15 cellular contexts compared by ENCODE assay signal in the genomic region with DNA sequence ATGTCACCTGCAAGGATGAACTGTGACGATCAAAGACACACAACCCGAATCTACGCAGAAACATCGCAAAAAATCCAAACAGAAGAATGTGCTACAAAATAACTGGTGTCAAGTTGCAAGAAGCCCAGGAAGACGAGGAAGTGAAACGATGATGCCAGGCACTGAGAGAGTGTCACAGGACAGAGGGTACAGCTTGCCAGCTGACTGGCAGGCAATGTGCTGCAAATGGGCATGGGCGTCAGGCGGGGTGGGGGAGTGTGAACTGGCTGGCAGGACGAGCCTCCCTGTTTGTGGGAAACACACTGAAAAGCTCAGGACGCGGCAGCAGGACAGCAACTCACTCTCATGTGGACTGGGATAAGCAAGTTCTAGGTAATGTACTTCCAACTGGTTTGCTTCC. TPM values are rescaled to one million over a fixed set of nuclear protein-coding genes. Genes with fewer than 3 reads are reported as not detected.
DNase-seq lines count a peak whose midpoint lies in the region; ATAC-seq and TF ChIP-seq lines count a peak whose summit lies in the region.
"Had no signal": no experiment of that assay in that cellular context is flagged by ENCODE, and none has a peak within 500 bp of the region (broad histone marks: within the 10 kb centered on the region; RNA-seq: fewer than 3 reads in every experiment).

No MANE protein-coding gene starts in this region.

- no TSS peak for BruUV-seq in OCI-LY7 (replicated peaks; lab: Mats Ljungman, UMichigan)

- no peak overlapping the region for H3K4me2 ChIP-seq in OCI-LY7 (ENCODE audit: low read length)

- TF ChIP-seq POLR2A in breast epithelium (IDR thresholded peaks at IDR 0.05) = no peak

- H4K20me1 ChIP-seq in OCI-LY7 (ENCODE audit: insufficient read depth, low read length) = no peaks in the 10 kb centered on the region

- no peak overlapping the region for H3K4me3 ChIP-seq in OCI-LY7 (ENCODE audit: low read depth, low read length, poor library complexity, severe bottlenecking)
- no peak overlapping the region for H3K4me3 ChIP-seq in breast epithelium
- H3K4me3 ChIP-seq: SK-N-MC, uterus had no signal

- POLR2A ChIA-PET in OCI-LY7 (lab: Charles Lee) = no interaction called here

- intact Hi-C loops in OCI-LY7 (cut with micrococcal nuclease; ENCODE audit: unreplicated experiment) (loop anchor here (1.0 kb wide), 1 partner anchor 8 kb away; no protein-coding TSS in a partner anchor), cardiac septum (cut with DNase I) (no loop called here), breast epithelium (cut with DNase I; ENCODE audit: low total_unique reads) (no loop called here)

- DNase-seq in OCI-LY7 (ENCODE audit: low spot score) (peak; percentile 38), cardiac septum (ENCODE audit: low spot score) (peak; percentile 78), occipital lobe (lab: John Stamatoyannopoulos, UW) (peak; percentile 80), HK-2 (ENCODE audit: unreplicated experiment) (no peak), breast epithelium (ENCODE audit: low spot score in 2 of 2) (no peak)
- DNase-seq: DMS79 treated with DMSO at 0.1 percent for 48 hours; effector CD4-positive, alpha-beta T cell; foreskin melanocyte; NCI-H1048; uterus had no signal

- H3K79me2 ChIP-seq in OCI-LY7 (ENCODE audit: insufficient read depth, low read depth, low read length) = no peaks in the 10 kb centered on the region

- H2AFZ ChIP-seq in OCI-LY7 (ENCODE audit: low read length) = no peak overlapping the region

- H3K36me3 ChIP-seq in OCI-LY7 (ENCODE audit: insufficient read depth, low read length) = peaks cover 72% of the 10 kb centered on the region
- no peaks in the 10 kb centered on the region for H3K36me3 ChIP-seq in breast epithelium
- H3K36me3 ChIP-seq: uterus had no signal

- no peak for ATAC-seq in GM21423 (IDR thresholded peaks at IDR 0.05; ENCODE audit: unreplicated experiment)
- no peak for ATAC-seq in GM18907 (IDR thresholded peaks at IDR 0.05; ENCODE audit: unreplicated experiment)
- ATAC-seq: activated CD4-positive, CD25-positive, alpha-beta regulatory T cell treated with anti-CD3 and anti-CD28 coated beads, Interleukin-2, amount 50 U/mL, for 24 hours had no signal

- CTCF ChIA-PET in OCI-LY7 (lab: Charles Lee; ENCODE audit: unreplicated experiment) = no interaction called here

- H3K27ac ChIP-seq in C4-2B (peak overlapping the region; percentile 12), OCI-LY7 (ENCODE audit: low read depth, low read length, poor library complexity, severe bottlenecking) (no peak overlapping the region), breast epithelium (no peak overlapping the region)
- H3K27ac ChIP-seq: SK-N-MC, uterus had no signal

- H3K4me1 ChIP-seq in OCI-LY7 (ENCODE audit: insufficient read depth, low read length, poor library complexity, severe bottlenecking) = peaks cover 7% of the 10 kb centered on the region
- no peaks in the 10 kb centered on the region for H3K4me1 ChIP-seq in breast epithelium
- H3K4me1 ChIP-seq: uterus had no signal

- H3K9me2 ChIP-seq in OCI-LY7 (ENCODE audit: insufficient read depth, low read length) = no peaks in the 10 kb centered on the region

- no peak for TF ChIP-seq CTCF in C4-2B (conservative IDR thresholded peaks at IDR 0.05)
- TF ChIP-seq CTCF in OCI-LY7 (conservative IDR thresholded peaks at IDR 0.05; ENCODE audit: low read length) = no peak
- TF ChIP-seq CTCF in breast epithelium (IDR thresholded peaks at IDR 0.05) = no peak

- no peaks in the 10 kb centered on the region for H3K27me3 ChIP-seq in breast epithelium
- H3K27me3 ChIP-seq: uterus had no signal

- H3K9me3 ChIP-seq in OCI-LY7 (ENCODE audit: low read length) (no peaks in the 10 kb centered on the region), breast epithelium (no peaks in the 10 kb centered on the region)
- H3K9me3 ChIP-seq: uterus had no signal

RNA-seq across cellular contexts. Expression of gene OCA2, which starts 28.9 kb away (rescaled TPM):
- total RNA-seq in OCI-LY7 (2014; rRNA removed; shearing (Covaris generic)) = not detected in 2 replicates
- not detected in 2 replicates for total RNA-seq in OCI-LY7 (2022)
- total RNA-seq in cardiac septum = not detected
- total RNA-seq in occipital lobe = 25.7 TPM
- under 1 TPM; 0.59 to 0.80 (median 0.66) TPM for total RNA-seq in breast epithelium

Comparison
In these comparisons a context has a peak if more than half of its experiments do, and no peak if none do; other contexts are left out.
1. DNase-seq: peak in OCI-LY7 (single experiment), cardiac septum (single experiment) and occipital lobe (single experiment); none in HK-2 (single experiment) and breast epithelium (0 of 2).
2. RNA of gene OCA2, which starts 28.9 kb away (total RNA-seq): 25.7 TPM in occipital lobe (single experiment); 0.59 to 0.80 TPM in breast epithelium, not detected in cardiac septum (single experiment) and not detected in OCI-LY7; every median in the first group is over 10 times any median in the second.